In genomic region chr16:49964316-49964715, GRCh38 we compare ENCODE assay signal across 3 cellular contexts.
"Had no signal": no experiment of that assay in that cellular context is flagged by ENCODE, and none has a peak within 500 bp of the region (broad histone marks: within the 10 kb centered on the region; RNA-seq: fewer than 3 reads in every experiment).

No MANE protein-coding gene starts in this region.

- DNase-seq: GDM1, GF-D8 had no signal

- H3K4me3 ChIP-seq: GM12878 had no signal
